Comparison of ENCODE assay signal across 13 cellular contexts in genomic region chr9:99859395-99859980, GRCh38. TPM values are rescaled to one million over a fixed set of nuclear protein-coding genes. Genes with fewer than 3 reads are reported as not detected.
DNase-seq lines count a peak whose midpoint lies in the region; ATAC-seq, FAIRE-seq and TF ChIP-seq lines count a peak whose summit lies in the region.
"Had no signal": no experiment of that assay in that cellular context is flagged by ENCODE, and none has a peak within 500 bp of the region (broad histone marks: within the 10 kb centered on the region; RNA-seq: fewer than 3 reads in every experiment).

No MANE protein-coding gene starts in this region.

- peak overlapping the region; percentile 87 for H3K27ac ChIP-seq in ectodermal cell (ENCODE audit: insufficient read depth, low read depth, low read length, poor library complexity, severe bottlenecking)
- no peak overlapping the region for H3K27ac ChIP-seq in HepG2 (ENCODE audit: extremely low read length, insufficient read depth, low read length)
- H3K27ac ChIP-seq: sigmoid colon had no signal

- no peaks in the 10 kb centered on the region for H3K9me3 ChIP-seq in ectodermal cell (ENCODE audit: control insufficient read depth, low read length)
- H3K9me3 ChIP-seq in HepG2 (ENCODE audit: low read length), result no peaks in the 10 kb centered on the region
- H3K9me3 ChIP-seq: adrenal gland, sigmoid colon had no signal

- H3K79me2 ChIP-seq in HepG2 (ENCODE audit: insufficient read depth, low read length), result no peaks in the 10 kb centered on the region

- ATAC-seq in GM19455 (IDR thresholded peaks at IDR 0.05; ENCODE audit: unreplicated experiment) (no peak), HepG2 (no peak)

- H3K4me1 Mint-ChIP-seq in neural crest cell, result peaks cover 33% of the 10 kb centered on the region

- H3K27ac Mint-ChIP-seq in neural crest cell (ENCODE audit: unreplicated experiment), result peak overlapping the region; percentile 78

- H4K20me1 ChIP-seq in HepG2 (ENCODE audit: insufficient read depth, low read length), result no peaks in the 10 kb centered on the region

- TF ChIP-seq EP300 in HepG2 (IDR thresholded peaks at IDR 0.05; ENCODE audit: low read depth in 2 of 2, low read length in 2 of 2) (no peak), HepG2 (CRISPR knock-in tag; IDR thresholded peaks at IDR 0.05; ENCODE audit: borderline replicate concordance) (no peak)

- no TSS peak for BruUV-seq in HepG2 (replicated peaks; lab: Mats Ljungman, UMichigan)

- H3K36me3 Mint-ChIP-seq in neural crest cell (ENCODE audit: low read depth), result no peaks in the 10 kb centered on the region

- CTCF ChIA-PET in HepG2 (lab: Yijun Ruan, JAX; ENCODE audit: low intra/inter-chr PET ratio, low total read pairs), result no interaction called here

- POLR2A ChIA-PET in HepG2 (lab: Yijun Ruan, JAX), result no interaction called here

- no peak for TF ChIP-seq RAD21 in HepG2 (CRISPR knock-in tag; IDR thresholded peaks at IDR 0.05)

- 24 to 54% methylated on average over 2 of the region's 3 CpGs for WGBS in ectodermal cell, 2 experiments
- WGBS in HepG2 (ENCODE audit: low lambda C conversion rate), result 2% methylated on average over 3 of the region's 3 CpGs

- H3K36me3 ChIP-seq in ectodermal cell (ENCODE audit: control insufficient read depth, insufficient read depth, low read length) (no peaks in the 10 kb centered on the region), HepG2 (replicated peaks in 1 of 2; ENCODE audit: control insufficient read depth in 1 of 2, insufficient read depth in 2 of 2, low read length in 2 of 2) (no peaks in the 10 kb centered on the region)
- H3K36me3 ChIP-seq: adrenal gland, sigmoid colon had no signal

- peak; percentile 21 for DNase-seq in GM04504 (ENCODE audit: low read depth)
- peak; percentile 74 for DNase-seq in NCI-H146 (lab: John Stamatoyannopoulos, UW)
- peak; percentile 5 for DNase-seq in neural crest cell (ENCODE audit: low read depth, low spot score)
- DNase-seq in activated T-cell treated with anti-CD3 and anti-CD28 coated beads for 4 hours, result no peak
- DNase-seq in HepG2 (ENCODE audit: low spot score), result no peak
- DNase-seq: activated T-cell treated with anti-CD3 and anti-CD28 coated beads, Interleukin-2, amount 50 U/mL, for 1 hour; dorsolateral prefrontal cortex; NCI-H1694; sigmoid colon had no signal

- no peak overlapping the region for H3K9ac ChIP-seq in HepG2 (ENCODE audit: insufficient read depth, low read depth, low read length)

- no peak for TF ChIP-seq POLR2A in HepG2 (IDR thresholded peaks at IDR 0.05; ENCODE audit: insufficient read depth in 1 of 2, low read depth in 2 of 2, low read length in 2 of 2)

- H3K27me3 ChIP-seq in ectodermal cell (ENCODE audit: control insufficient read depth, insufficient read depth, low read length, poor library complexity, severe bottlenecking) (no peaks in the 10 kb centered on the region), HepG2 (ENCODE audit: control insufficient read depth in 1 of 2, insufficient read depth in 2 of 2, low read length in 2 of 2) (no peaks in the 10 kb centered on the region)
- H3K27me3 ChIP-seq: adrenal gland, dorsolateral prefrontal cortex, sigmoid colon had no signal

- H3K27me3 Mint-ChIP-seq in neural crest cell (ENCODE audit: low read depth), result no peaks in the 10 kb centered on the region

- in situ Hi-C loops in HepG2 (cut with HindIII; ENCODE audit: extremely low pct_ligation_motif_present, low pct_unique_long_range_greater_than_20kb), result no loop called here

- H3K4me2 ChIP-seq in HepG2 (ENCODE audit: low read depth, low read length), result no peak overlapping the region

- peaks cover 11% of the 10 kb centered on the region for H3K4me1 ChIP-seq in ectodermal cell (ENCODE audit: control insufficient read depth, insufficient read depth, low read length)
- H3K4me1 ChIP-seq in HepG2 (ENCODE audit: insufficient read depth, low read length), result no peaks in the 10 kb centered on the region
- H3K4me1 ChIP-seq: sigmoid colon had no signal

- intact Hi-C loops in HepG2 (cut with micrococcal nuclease; ENCODE audit: unreplicated experiment), result no loop called here

- no peak for TF ChIP-seq CTCF in neural crest cell (conservative IDR thresholded peaks at IDR 0.05)
- TF ChIP-seq CTCF in HepG2 (CRISPR knock-in tag; IDR thresholded peaks at IDR 0.05), result no peak

- H3K9me3 Mint-ChIP-seq in neural crest cell, result no peaks in the 10 kb centered on the region

- FAIRE-seq in HepG2 (lab: Jason Lieb, UNC), result no peak
- FAIRE-seq: frontal cortex had no signal

- H3K4me3 Mint-ChIP-seq in neural crest cell, result peak overlapping the region; percentile 36

- no peak overlapping the region for H3K4me3 ChIP-seq in ectodermal cell (ENCODE audit: insufficient read depth, low read depth, low read length)
- H3K4me3 ChIP-seq in HepG2 (replicated peaks in 1 of 3; ENCODE audit: insufficient read depth in 1 of 3, low read depth in 2 of 3, low read length in 3 of 3), result no peak overlapping the region
- H3K4me3 ChIP-seq: adrenal gland, dorsolateral prefrontal cortex, sigmoid colon had no signal

- no peak overlapping the region for H2AFZ ChIP-seq in HepG2 (ENCODE audit: low read length)

TF ChIP-seq in HepG2, 621 proteins besides CTCF, POLR2A, EP300 and RAD21 (continues in another document):
- TF ChIP-seq ZFAT (CRISPR knock-in tag; conservative IDR thresholded peaks at IDR 0.05) (no peak), ZC3H4 (CRISPR knock-in tag; IDR thresholded peaks at IDR 0.05; ENCODE audit: borderline replicate concordance) (no peak), SP140L (CRISPR knock-in tag; IDR thresholded peaks at IDR 0.05; ENCODE audit: borderline replicate concordance) (no peak)

RNA-seq across cellular contexts. Expression of gene NR4A3, which starts 37.8 kb away (rescaled TPM):
- polyA plus RNA-seq in ectodermal cell (2013, experiment 1 of 4), result 1.8 TPM
- 1.8 TPM for polyA plus RNA-seq in ectodermal cell (2013, experiment 2 of 4)
- 1.3 TPM for polyA plus RNA-seq in ectodermal cell (2013, experiment 3 of 4)
- 1.8 TPM for polyA plus RNA-seq in ectodermal cell (2013, experiment 4 of 4)
- 0.91 and 0.93 TPM in 2 replicates for total RNA-seq in neural crest cell
- 0.02 TPM in 1 of 2 replicates, not detected in the other for total RNA-seq in HepG2 (2016; rRNA removed; fragmentation: Illumina TruSeq; extraction: Trizol)
- total RNA-seq in HepG2 (2016; cell fraction: cytosol; rRNA removed; fragmentation: Illumina TruSeq; extraction: Trizol; ENCODE audit: low read depth), result not detected in 2 replicates
- 0.03 TPM in 1 of 2 replicates, not detected in the other for total RNA-seq in HepG2 (2016; cell fraction: insoluble cytoplasmic fraction; rRNA removed; fragmentation: Illumina TruSeq; extraction: Trizol)
- total RNA-seq in HepG2 (2016; cell fraction: membrane; rRNA removed; fragmentation: Illumina TruSeq; extraction: Trizol), result 0.03 TPM in 1 of 2 replicates, not detected in the other
- 0.25 and 0.31 TPM in 2 replicates for total RNA-seq in HepG2 (2016; cell fraction: nucleus; rRNA removed; fragmentation: Illumina TruSeq; extraction: Trizol)
- polyA plus RNA-seq in HepG2 (2011; rRNA removed), result 0.03 and 0.09 TPM in 2 replicates
- 0.03 TPM in 1 of 2 replicates, not detected in the other for polyA plus RNA-seq in HepG2 (2011; cell fraction: cytosol; rRNA removed)
- polyA plus RNA-seq in HepG2 (2011; cell fraction: nucleus; rRNA removed), result 0.09 and 0.14 TPM in 2 replicates
- 0.07 TPM in 1 of 2 replicates, not detected in the other for polyA plus RNA-seq in HepG2 (2012)
- polyA plus RNA-seq in HepG2 (2016; cell fraction: cytosol; fragmentation: Illumina TruSeq; extraction: Trizol; ENCODE audit: low read depth), result not detected in 2 replicates
- 0.04 and 0.07 TPM in 2 replicates for polyA plus RNA-seq in HepG2 (2016; cell fraction: insoluble cytoplasmic fraction; fragmentation: Illumina TruSeq; extraction: Trizol; ENCODE audit: low read depth)
- polyA plus RNA-seq in HepG2 (2016; cell fraction: membrane; fragmentation: Illumina TruSeq; extraction: Trizol; ENCODE audit: low read depth), result not detected in 2 replicates
- polyA plus RNA-seq in HepG2 (2016; cell fraction: nucleus; fragmentation: Illumina TruSeq; extraction: Trizol; ENCODE audit: insufficient read depth, low read depth), result not detected in 2 replicates
- polyA minus RNA-seq in HepG2 (2011; rRNA and poly(A)+ RNA removed; ENCODE audit: low replicate concordance), result 0.06 and 5.7 TPM in 2 replicates
- 0.18 TPM in 1 of 2 replicates, not detected in the other for polyA minus RNA-seq in HepG2 (2011; cell fraction: cytosol; rRNA and poly(A)+ RNA removed)
- polyA minus RNA-seq in HepG2 (2011; cell fraction: nucleus; rRNA and poly(A)+ RNA removed), result 0.50 and 0.64 TPM in 2 replicates

RNA-seq across cellular contexts. Expression of gene STX17, which starts 47.0 kb away (rescaled TPM):
- polyA plus RNA-seq in ectodermal cell (2013, experiment 1 of 4), result 28.1 TPM
- 32.2 TPM for polyA plus RNA-seq in ectodermal cell (2013, experiment 2 of 4)
- polyA plus RNA-seq in ectodermal cell (2013, experiment 3 of 4), result 27.2 TPM
- 23.8 TPM for polyA plus RNA-seq in ectodermal cell (2013, experiment 4 of 4)
- total RNA-seq in neural crest cell, result 24.3 and 25.2 TPM in 2 replicates
- 25.7 and 28.9 TPM in 2 replicates for total RNA-seq in HepG2 (2016; rRNA removed; fragmentation: Illumina TruSeq; extraction: Trizol)
- 6.8 and 7.6 TPM in 2 replicates for total RNA-seq in HepG2 (2016; cell fraction: cytosol; rRNA removed; fragmentation: Illumina TruSeq; extraction: Trizol; ENCODE audit: low read depth)
- total RNA-seq in HepG2 (2016; cell fraction: insoluble cytoplasmic fraction; rRNA removed; fragmentation: Illumina TruSeq; extraction: Trizol), result 23.1 and 30.1 TPM in 2 replicates
- 13.3 and 13.7 TPM in 2 replicates for total RNA-seq in HepG2 (2016; cell fraction: membrane; rRNA removed; fragmentation: Illumina TruSeq; extraction: Trizol)
- total RNA-seq in HepG2 (2016; cell fraction: nucleus; rRNA removed; fragmentation: Illumina TruSeq; extraction: Trizol), result 32.1 and 32.8 TPM in 2 replicates
- polyA plus RNA-seq in HepG2 (2011; rRNA removed), result 6.1 and 8.3 TPM in 2 replicates
- polyA plus RNA-seq in HepG2 (2011; cell fraction: cytosol; rRNA removed), result 4.2 and 6.3 TPM in 2 replicates
- polyA plus RNA-seq in HepG2 (2011; cell fraction: nucleus; rRNA removed), result 9.9 and 11.6 TPM in 2 replicates
- polyA plus RNA-seq in HepG2 (2012), result 8.6 and 11.7 TPM in 2 replicates
- polyA plus RNA-seq in HepG2 (2016; cell fraction: cytosol; fragmentation: Illumina TruSeq; extraction: Trizol; ENCODE audit: low read depth), result 1.4 and 3.9 TPM in 2 replicates
- polyA plus RNA-seq in HepG2 (2016; cell fraction: insoluble cytoplasmic fraction; fragmentation: Illumina TruSeq; extraction: Trizol; ENCODE audit: low read depth), result 18.0 and 19.7 TPM in 2 replicates
- 5.4 and 5.7 TPM in 2 replicates for polyA plus RNA-seq in HepG2 (2016; cell fraction: membrane; fragmentation: Illumina TruSeq; extraction: Trizol; ENCODE audit: low read depth)
- 20.1 and 24.1 TPM in 2 replicates for polyA plus RNA-seq in HepG2 (2016; cell fraction: nucleus; fragmentation: Illumina TruSeq; extraction: Trizol; ENCODE audit: insufficient read depth, low read depth)
- 8.5 and 9.0 TPM in 2 replicates for polyA minus RNA-seq in HepG2 (2011; rRNA and poly(A)+ RNA removed; ENCODE audit: low replicate concordance)
- 9.3 and 11.5 TPM in 2 replicates for polyA minus RNA-seq in HepG2 (2011; cell fraction: cytosol; rRNA and poly(A)+ RNA removed)
- 48.7 and 50.6 TPM in 2 replicates for polyA minus RNA-seq in HepG2 (2011; cell fraction: nucleus; rRNA and poly(A)+ RNA removed)

Comparison
In these comparisons a context has a peak if more than half of its experiments do, and no peak if none do; other contexts are left out.
1. DNase-seq: peak in GM04504 (single experiment), NCI-H146 (single experiment) and neural crest cell (single experiment); none in activated T-cell treated with anti-CD3 and anti-CD28 coated beads for 4 hours (single experiment) and HepG2 (single experiment).